2 cellular contexts compared by ENCODE assay signal in the genomic region with DNA sequence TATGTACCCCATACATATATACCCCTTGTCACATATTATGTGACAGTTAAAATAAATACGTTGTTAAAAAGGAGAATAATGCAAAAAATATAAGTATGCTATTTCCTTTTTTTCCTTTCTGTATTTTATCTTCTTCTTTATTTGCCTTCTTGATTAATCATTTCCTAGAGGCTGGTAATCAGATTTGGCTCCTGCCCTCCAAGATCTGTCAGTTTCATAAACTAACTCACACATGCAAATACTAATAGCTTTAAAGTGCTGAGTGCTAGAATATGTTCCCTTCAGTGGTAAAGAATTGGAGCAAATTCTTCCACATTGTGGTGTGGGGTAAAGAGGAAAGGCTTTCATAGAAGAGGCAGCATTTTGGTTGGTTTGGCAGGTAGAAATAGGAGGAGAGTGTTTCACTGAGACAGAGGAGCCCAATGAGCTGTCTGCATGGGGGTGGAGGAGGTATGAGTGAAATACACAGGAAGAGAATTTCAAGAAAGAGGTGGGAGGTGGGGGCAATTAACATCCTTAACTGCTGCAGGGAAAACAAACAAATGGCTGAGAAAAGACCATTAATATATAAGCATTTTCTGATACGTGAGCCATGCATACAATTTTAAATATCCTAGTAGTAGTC.
TF ChIP-seq lines count a peak whose summit lies in the region.

No MANE protein-coding gene starts in this region.

TF ChIP-seq in GM23338, 12 proteins besides CTCF, POLR2A, EP300 and RAD21 (continues in another document):
- TF ChIP-seq, protein P1, sequence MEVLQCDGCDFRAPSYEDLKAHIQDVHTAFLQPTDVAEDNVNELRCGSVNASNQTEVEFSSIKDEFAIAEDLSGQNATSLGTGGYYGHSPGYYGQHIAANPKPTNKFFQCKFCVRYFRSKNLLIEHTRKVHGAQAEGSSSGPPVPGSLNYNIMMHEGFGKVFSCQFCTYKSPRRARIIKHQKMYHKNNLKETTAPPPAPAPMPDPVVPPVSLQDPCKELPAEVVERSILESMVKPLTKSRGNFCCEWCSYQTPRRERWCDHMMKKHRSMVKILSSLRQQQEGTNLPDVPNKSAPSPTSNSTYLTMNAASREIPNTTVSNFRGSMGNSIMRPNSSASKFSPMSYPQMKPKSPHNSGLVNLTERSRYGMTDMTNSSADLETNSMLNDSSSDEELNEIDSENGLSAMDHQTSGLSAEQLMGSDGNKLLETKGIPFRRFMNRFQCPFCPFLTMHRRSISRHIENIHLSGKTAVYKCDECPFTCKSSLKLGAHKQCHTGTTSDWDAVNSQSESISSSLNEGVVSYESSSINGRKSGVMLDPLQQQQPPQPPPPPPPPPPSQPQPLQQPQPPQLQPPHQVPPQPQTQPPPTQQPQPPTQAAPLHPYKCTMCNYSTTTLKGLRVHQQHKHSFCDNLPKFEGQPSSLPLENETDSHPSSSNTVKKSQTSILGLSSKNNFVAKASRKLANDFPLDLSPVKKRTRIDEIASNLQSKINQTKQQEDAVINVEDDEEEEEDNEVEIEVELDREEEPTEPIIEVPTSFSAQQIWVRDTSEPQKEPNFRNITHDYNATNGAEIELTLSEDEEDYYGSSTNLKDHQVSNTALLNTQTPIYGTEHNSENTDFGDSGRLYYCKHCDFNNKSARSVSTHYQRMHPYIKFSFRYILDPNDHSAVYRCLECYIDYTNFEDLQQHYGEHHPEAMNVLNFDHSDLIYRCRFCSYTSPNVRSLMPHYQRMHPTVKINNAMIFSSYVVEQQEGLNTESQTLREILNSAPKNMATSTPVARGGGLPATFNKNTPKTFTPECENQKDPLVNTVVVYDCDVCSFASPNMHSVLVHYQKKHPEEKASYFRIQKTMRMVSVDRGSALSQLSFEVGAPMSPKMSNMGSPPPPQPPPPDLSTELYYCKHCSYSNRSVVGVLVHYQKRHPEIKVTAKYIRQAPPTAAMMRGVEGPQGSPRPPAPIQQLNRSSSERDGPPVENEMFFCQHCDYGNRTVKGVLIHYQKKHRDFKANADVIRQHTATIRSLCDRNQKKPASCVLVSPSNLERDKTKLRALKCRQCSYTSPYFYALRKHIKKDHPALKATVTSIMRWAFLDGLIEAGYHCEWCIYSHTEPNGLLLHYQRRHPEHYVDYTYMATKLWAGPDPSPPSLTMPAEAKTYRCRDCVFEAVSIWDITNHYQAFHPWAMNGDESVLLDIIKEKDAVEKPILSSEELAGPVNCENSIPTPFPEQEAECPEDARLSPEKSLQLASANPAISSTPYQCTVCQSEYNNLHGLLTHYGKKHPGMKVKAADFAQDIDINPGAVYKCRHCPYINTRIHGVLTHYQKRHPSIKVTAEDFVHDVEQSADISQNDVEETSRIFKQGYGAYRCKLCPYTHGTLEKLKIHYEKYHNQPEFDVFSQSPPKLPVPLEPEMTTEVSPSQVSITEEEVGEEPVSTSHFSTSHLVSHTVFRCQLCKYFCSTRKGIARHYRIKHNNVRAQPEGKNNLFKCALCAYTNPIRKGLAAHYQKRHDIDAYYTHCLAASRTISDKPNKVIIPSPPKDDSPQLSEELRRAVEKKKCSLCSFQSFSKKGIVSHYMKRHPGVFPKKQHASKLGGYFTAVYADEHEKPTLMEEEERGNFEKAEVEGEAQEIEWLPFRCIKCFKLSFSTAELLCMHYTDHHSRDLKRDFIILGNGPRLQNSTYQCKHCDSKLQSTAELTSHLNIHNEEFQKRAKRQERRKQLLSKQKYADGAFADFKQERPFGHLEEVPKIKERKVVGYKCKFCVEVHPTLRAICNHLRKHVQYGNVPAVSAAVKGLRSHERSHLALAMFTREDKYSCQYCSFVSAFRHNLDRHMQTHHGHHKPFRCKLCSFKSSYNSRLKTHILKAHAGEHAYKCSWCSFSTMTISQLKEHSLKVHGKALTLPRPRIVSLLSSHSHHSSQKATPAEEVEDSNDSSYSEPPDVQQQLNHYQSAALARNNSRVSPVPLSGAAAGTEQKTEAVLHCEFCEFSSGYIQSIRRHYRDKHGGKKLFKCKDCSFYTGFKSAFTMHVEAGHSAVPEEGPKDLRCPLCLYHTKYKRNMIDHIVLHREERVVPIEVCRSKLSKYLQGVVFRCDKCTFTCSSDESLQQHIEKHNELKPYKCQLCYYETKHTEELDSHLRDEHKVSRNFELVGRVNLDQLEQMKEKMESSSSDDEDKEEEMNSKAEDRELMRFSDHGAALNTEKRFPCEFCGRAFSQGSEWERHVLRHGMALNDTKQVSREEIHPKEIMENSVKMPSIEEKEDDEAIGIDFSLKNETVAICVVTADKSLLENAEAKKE (CRISPR knock-in tag; IDR thresholded peaks at IDR 0.05) = no peak
- no peak for TF ChIP-seq ZNF331 (CRISPR knock-in tag; IDR thresholded peaks at IDR 0.05; ENCODE audit: low read depth)
- no peak for TF ChIP-seq ETS1 (IDR thresholded peaks at IDR 0.05)
- TF ChIP-seq EZH2phosphoT487 (IDR thresholded peaks at IDR 0.05; ENCODE audit: unreplicated experiment) = no peak
- no peak for TF ChIP-seq STAT1 (IDR thresholded peaks at IDR 0.05; ENCODE audit: unreplicated experiment)
- TF ChIP-seq NANOG (IDR thresholded peaks at IDR 0.05; ENCODE audit: borderline replicate concordance) = no peak
- TF ChIP-seq JUNB (IDR thresholded peaks at IDR 0.05; ENCODE audit: unreplicated experiment) = no peak
- no peak for TF ChIP-seq CREB1 (CRISPR knock-in tag; IDR thresholded peaks at IDR 0.05; ENCODE audit: low read depth)
- TF ChIP-seq POLR2AphosphoS5 (IDR thresholded peaks at IDR 0.05; ENCODE audit: low read depth) = no peak

TF ChIP-seq in WTC11, 78 proteins besides CTCF, POLR2A, EP300 and RAD21:
- TF ChIP-seq, protein P2, sequence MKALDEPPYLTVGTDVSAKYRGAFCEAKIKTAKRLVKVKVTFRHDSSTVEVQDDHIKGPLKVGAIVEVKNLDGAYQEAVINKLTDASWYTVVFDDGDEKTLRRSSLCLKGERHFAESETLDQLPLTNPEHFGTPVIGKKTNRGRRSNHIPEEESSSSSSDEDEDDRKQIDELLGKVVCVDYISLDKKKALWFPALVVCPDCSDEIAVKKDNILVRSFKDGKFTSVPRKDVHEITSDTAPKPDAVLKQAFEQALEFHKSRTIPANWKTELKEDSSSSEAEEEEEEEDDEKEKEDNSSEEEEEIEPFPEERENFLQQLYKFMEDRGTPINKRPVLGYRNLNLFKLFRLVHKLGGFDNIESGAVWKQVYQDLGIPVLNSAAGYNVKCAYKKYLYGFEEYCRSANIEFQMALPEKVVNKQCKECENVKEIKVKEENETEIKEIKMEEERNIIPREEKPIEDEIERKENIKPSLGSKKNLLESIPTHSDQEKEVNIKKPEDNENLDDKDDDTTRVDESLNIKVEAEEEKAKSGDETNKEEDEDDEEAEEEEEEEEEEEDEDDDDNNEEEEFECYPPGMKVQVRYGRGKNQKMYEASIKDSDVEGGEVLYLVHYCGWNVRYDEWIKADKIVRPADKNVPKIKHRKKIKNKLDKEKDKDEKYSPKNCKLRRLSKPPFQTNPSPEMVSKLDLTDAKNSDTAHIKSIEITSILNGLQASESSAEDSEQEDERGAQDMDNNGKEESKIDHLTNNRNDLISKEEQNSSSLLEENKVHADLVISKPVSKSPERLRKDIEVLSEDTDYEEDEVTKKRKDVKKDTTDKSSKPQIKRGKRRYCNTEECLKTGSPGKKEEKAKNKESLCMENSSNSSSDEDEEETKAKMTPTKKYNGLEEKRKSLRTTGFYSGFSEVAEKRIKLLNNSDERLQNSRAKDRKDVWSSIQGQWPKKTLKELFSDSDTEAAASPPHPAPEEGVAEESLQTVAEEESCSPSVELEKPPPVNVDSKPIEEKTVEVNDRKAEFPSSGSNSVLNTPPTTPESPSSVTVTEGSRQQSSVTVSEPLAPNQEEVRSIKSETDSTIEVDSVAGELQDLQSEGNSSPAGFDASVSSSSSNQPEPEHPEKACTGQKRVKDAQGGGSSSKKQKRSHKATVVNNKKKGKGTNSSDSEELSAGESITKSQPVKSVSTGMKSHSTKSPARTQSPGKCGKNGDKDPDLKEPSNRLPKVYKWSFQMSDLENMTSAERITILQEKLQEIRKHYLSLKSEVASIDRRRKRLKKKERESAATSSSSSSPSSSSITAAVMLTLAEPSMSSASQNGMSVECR (CRISPR knock-in tag; IDR thresholded peaks at IDR 0.05; ENCODE audit: borderline replicate concordance) = no peak
- TF ChIP-seq JAZF1 (CRISPR knock-in tag; IDR thresholded peaks at IDR 0.05) (no peak), NR2C2 (CRISPR knock-in tag; IDR thresholded peaks at IDR 0.05) (no peak), AFF4 (CRISPR knock-in tag; IDR thresholded peaks at IDR 0.05; ENCODE audit: borderline replicate concordance) (no peak), HMGXB4 (CRISPR knock-in tag; IDR thresholded peaks at IDR 0.05) (no peak), CREB1 (CRISPR knock-in tag; IDR thresholded peaks at IDR 0.05) (no peak)
- TF ChIP-seq, protein P3, sequence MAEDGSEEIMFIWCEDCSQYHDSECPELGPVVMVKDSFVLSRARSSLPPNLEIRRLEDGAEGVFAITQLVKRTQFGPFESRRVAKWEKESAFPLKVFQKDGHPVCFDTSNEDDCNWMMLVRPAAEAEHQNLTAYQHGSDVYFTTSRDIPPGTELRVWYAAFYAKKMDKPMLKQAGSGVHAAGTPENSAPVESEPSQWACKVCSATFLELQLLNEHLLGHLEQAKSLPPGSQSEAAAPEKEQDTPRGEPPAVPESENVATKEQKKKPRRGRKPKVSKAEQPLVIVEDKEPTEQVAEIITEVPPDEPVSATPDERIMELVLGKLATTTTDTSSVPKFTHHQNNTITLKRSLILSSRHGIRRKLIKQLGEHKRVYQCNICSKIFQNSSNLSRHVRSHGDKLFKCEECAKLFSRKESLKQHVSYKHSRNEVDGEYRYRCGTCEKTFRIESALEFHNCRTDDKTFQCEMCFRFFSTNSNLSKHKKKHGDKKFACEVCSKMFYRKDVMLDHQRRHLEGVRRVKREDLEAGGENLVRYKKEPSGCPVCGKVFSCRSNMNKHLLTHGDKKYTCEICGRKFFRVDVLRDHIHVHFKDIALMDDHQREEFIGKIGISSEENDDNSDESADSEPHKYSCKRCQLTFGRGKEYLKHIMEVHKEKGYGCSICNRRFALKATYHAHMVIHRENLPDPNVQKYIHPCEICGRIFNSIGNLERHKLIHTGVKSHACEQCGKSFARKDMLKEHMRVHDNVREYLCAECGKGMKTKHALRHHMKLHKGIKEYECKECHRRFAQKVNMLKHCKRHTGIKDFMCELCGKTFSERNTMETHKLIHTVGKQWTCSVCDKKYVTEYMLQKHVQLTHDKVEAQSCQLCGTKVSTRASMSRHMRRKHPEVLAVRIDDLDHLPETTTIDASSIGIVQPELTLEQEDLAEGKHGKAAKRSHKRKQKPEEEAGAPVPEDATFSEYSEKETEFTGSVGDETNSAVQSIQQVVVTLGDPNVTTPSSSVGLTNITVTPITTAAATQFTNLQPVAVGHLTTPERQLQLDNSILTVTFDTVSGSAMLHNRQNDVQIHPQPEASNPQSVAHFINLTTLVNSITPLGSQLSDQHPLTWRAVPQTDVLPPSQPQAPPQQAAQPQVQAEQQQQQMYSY (CRISPR knock-in tag; IDR thresholded peaks at IDR 0.05) = no peak
- TF ChIP-seq, protein P4, sequence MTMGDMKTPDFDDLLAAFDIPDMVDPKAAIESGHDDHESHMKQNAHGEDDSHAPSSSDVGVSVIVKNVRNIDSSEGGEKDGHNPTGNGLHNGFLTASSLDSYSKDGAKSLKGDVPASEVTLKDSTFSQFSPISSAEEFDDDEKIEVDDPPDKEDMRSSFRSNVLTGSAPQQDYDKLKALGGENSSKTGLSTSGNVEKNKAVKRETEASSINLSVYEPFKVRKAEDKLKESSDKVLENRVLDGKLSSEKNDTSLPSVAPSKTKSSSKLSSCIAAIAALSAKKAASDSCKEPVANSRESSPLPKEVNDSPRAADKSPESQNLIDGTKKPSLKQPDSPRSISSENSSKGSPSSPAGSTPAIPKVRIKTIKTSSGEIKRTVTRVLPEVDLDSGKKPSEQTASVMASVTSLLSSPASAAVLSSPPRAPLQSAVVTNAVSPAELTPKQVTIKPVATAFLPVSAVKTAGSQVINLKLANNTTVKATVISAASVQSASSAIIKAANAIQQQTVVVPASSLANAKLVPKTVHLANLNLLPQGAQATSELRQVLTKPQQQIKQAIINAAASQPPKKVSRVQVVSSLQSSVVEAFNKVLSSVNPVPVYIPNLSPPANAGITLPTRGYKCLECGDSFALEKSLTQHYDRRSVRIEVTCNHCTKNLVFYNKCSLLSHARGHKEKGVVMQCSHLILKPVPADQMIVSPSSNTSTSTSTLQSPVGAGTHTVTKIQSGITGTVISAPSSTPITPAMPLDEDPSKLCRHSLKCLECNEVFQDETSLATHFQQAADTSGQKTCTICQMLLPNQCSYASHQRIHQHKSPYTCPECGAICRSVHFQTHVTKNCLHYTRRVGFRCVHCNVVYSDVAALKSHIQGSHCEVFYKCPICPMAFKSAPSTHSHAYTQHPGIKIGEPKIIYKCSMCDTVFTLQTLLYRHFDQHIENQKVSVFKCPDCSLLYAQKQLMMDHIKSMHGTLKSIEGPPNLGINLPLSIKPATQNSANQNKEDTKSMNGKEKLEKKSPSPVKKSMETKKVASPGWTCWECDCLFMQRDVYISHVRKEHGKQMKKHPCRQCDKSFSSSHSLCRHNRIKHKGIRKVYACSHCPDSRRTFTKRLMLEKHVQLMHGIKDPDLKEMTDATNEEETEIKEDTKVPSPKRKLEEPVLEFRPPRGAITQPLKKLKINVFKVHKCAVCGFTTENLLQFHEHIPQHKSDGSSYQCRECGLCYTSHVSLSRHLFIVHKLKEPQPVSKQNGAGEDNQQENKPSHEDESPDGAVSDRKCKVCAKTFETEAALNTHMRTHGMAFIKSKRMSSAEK (CRISPR knock-in tag; IDR thresholded peaks at IDR 0.05; ENCODE audit: borderline replicate concordance) = no peak
